34 cellular contexts compared by ENCODE assay signal in genomic region chr2:100869146-100869545, GRCh38. TPM values are rescaled to one million over a fixed set of nuclear protein-coding genes. Genes with fewer than 3 reads are reported as not detected.
"Had no signal": no experiment of that assay in that cellular context is flagged by ENCODE, and none has a peak within 500 bp of the region (broad histone marks: within the 10 kb centered on the region; RNA-seq: fewer than 3 reads in every experiment).

No MANE protein-coding gene starts in this region.

- H3K4me3 Mint-ChIP-seq: activated B cell treated with CpG ODN at 0.5 μM for 24 hours; activated CD4-positive, alpha-beta memory T cell treated with anti-CD3 and anti-CD28 coated beads for 36 hours; activated CD4-positive, alpha-beta T cell treated with anti-CD3 and anti-CD28 coated beads for 36 hours; activated CD4-positive, alpha-beta T cell treated with anti-CD3 and anti-CD28 coated beads, Interleukin-2, amount 10 ng/mL, durations not matched to agents 24 days and 14 days; activated CD8-positive, alpha-beta T cell treated with anti-CD3 and anti-CD28 coated beads, Interleukin-2, amount 10 ng/mL, durations not matched to agents 7 days and 5 days; activated naive CD4-positive, alpha-beta T cell treated with anti-CD3 and anti-CD28 coated beads, Interleukin-2, amount 10 ng/mL, durations not matched to agents 7 days and 5 days; activated naive CD8-positive, alpha-beta T cell treated with anti-CD3 and anti-CD28 coated beads, Interleukin-2, amount 10 ng/mL, durations not matched to agents 7 days and 5 days; activated T-cell treated with anti-CD3 and anti-CD28 coated beads, Interleukin-2, amount 50 U/mL, for 24 hours; activated T-cell treated with anti-CD3 and anti-CD28 coated beads, Interleukin-2, amount 50 U/mL, for 72 hours; brain; T-helper 17 cell; T-helper 2 cell treated with Interferon-gamma antibody and Interleukin-4, amounts not matched to agents 5 μg/mL and 100 μg/mL, for 36 hours had no signal

- ATAC-seq: activated CD4-positive, alpha-beta T cell treated with anti-CD3 and anti-CD28 coated beads for 36 hours; activated CD4-positive, CD25-positive, alpha-beta regulatory T cell treated with anti-CD3 and anti-CD28 coated beads, Interleukin-2, amount 50 U/mL, for 24 hours; activated CD8-positive, alpha-beta T cell treated with anti-CD3 and anti-CD28 coated beads, Interleukin-2, amount 10 ng/mL, durations not matched to agents 7 days and 5 days; activated naive CD4-positive, alpha-beta T cell treated with anti-CD3 and anti-CD28 coated beads, Interleukin-2, amount 50 U/mL, for 72 hours; activated T-cell treated with anti-CD3 and anti-CD28 coated beads, Interleukin-2, amount 50 U/mL, for 72 hours; gastroesophageal sphincter; T-helper 17 cell had no signal

- H3K27me3 Mint-ChIP-seq: activated CD4-positive, alpha-beta T cell treated with anti-CD3 and anti-CD28 coated beads for 36 hours; activated CD4-positive, alpha-beta T cell treated with anti-CD3 and anti-CD28 coated beads, Interleukin-2, amount 10 ng/mL, durations not matched to agents 24 days and 14 days; activated naive CD8-positive, alpha-beta T cell treated with anti-CD3 and anti-CD28 coated beads, Interleukin-2, amount 10 ng/mL, durations not matched to agents 7 days and 5 days; activated T-cell treated with anti-CD3 and anti-CD28 coated beads, Interleukin-2, amount 50 U/mL, for 24 hours; brain; T-helper 17 cell had no signal

- H3K27me3 ChIP-seq: ascending aorta, breast epithelium, cardiac muscle cell, colonic mucosa, esophagus squamous epithelium, gastroesophageal sphincter, heart right ventricle had no signal

- H3K27ac ChIP-seq: ascending aorta, breast epithelium, cardiac muscle cell, colonic mucosa, epithelial cell of prostate, esophagus squamous epithelium, gastroesophageal sphincter, heart right ventricle, WERI-Rb-1 had no signal

- H3K36me3 Mint-ChIP-seq: activated naive CD4-positive, alpha-beta T cell treated with anti-CD3 and anti-CD28 coated beads, Interleukin-2, amount 10 ng/mL, durations not matched to agents 7 days and 5 days had no signal

- H3K4me1 ChIP-seq: ascending aorta, breast epithelium, colonic mucosa, gastroesophageal sphincter had no signal

- H3K9me3 ChIP-seq: colonic mucosa had no signal

- DNase-seq: activated B cell treated with CpG ODN at 0.5 μM for 24 hours; activated CD4-positive, alpha-beta memory T cell treated with anti-CD3 and anti-CD28 coated beads for 36 hours; activated CD4-positive, alpha-beta T cell treated with anti-CD3 and anti-CD28 coated beads for 36 hours; activated CD4-positive, alpha-beta T cell treated with anti-CD3 and anti-CD28 coated beads, Interleukin-2, amount 10 ng/mL, durations not matched to agents 24 days and 14 days; activated CD8-positive, alpha-beta memory T cell treated with anti-CD3 and anti-CD28 coated beads, Interleukin-2, amount 50 U/mL, for 48 hours; activated CD8-positive, alpha-beta T cell treated with anti-CD3 and anti-CD28 coated beads, Interleukin-2, amount 10 ng/mL, durations not matched to agents 7 days and 5 days; activated gamma-delta T cell; activated naive CD4-positive, alpha-beta T cell; activated naive CD4-positive, alpha-beta T cell treated with anti-CD3 and anti-CD28 coated beads, Interleukin-2, amount 10 ng/mL, durations not matched to agents 7 days and 5 days; activated naive CD8-positive, alpha-beta T cell treated with anti-CD3 and anti-CD28 coated beads, Interleukin-2, amount 10 ng/mL, durations not matched to agents 7 days and 5 days; activated T-cell treated with anti-CD3 and anti-CD28 coated beads for 4 hours; activated T-cell treated with anti-CD3 and anti-CD28 coated beads, Interleukin-2, amount 50 U/mL, for 24 hours; activated T-cell treated with anti-CD3 and anti-CD28 coated beads, Interleukin-2, amount 50 U/mL, for 72 hours; central memory CD4-positive, alpha-beta T cell; cerebellar nuclear complex; colonic mucosa; effector CD8-positive, alpha-beta T cell; esophagus squamous epithelium; foreskin melanocyte; heart right ventricle; T-helper 17 cell; T1000; WERI-Rb-1 had no signal

- H3K4me1 Mint-ChIP-seq: activated B cell treated with CpG ODN at 0.5 μM for 24 hours; activated CD4-positive, alpha-beta T cell treated with anti-CD3 and anti-CD28 coated beads, Interleukin-2, amount 10 ng/mL, durations not matched to agents 24 days and 14 days; activated naive CD4-positive, alpha-beta T cell treated with anti-CD3 and anti-CD28 coated beads, Interleukin-2, amount 10 ng/mL, durations not matched to agents 7 days and 5 days; activated naive CD8-positive, alpha-beta T cell treated with anti-CD3 and anti-CD28 coated beads, Interleukin-2, amount 10 ng/mL, durations not matched to agents 7 days and 5 days; brain; T-helper 17 cell had no signal

- H3K27ac Mint-ChIP-seq: activated B cell treated with CpG ODN at 0.5 μM for 24 hours; activated CD4-positive, alpha-beta memory T cell treated with anti-CD3 and anti-CD28 coated beads for 36 hours; activated CD4-positive, alpha-beta T cell treated with anti-CD3 and anti-CD28 coated beads for 36 hours; activated CD4-positive, alpha-beta T cell treated with anti-CD3 and anti-CD28 coated beads, Interleukin-2, amount 10 ng/mL, durations not matched to agents 24 days and 14 days; activated CD8-positive, alpha-beta T cell treated with anti-CD3 and anti-CD28 coated beads, Interleukin-2, amount 10 ng/mL, durations not matched to agents 7 days and 5 days; activated naive CD4-positive, alpha-beta T cell treated with anti-CD3 and anti-CD28 coated beads, Interleukin-2, amount 10 ng/mL, durations not matched to agents 7 days and 5 days; activated naive CD4-positive, alpha-beta T cell treated with anti-CD3 and anti-CD28 coated beads, Interleukin-2, amount 50 U/mL, for 72 hours; activated naive CD8-positive, alpha-beta T cell treated with anti-CD3 and anti-CD28 coated beads, Interleukin-2, amount 10 ng/mL, durations not matched to agents 7 days and 5 days; activated T-cell treated with anti-CD3 and anti-CD28 coated beads, Interleukin-2, amount 50 U/mL, for 24 hours; activated T-cell treated with anti-CD3 and anti-CD28 coated beads, Interleukin-2, amount 50 U/mL, for 72 hours; brain; T-helper 17 cell; T-helper 2 cell treated with Interferon-gamma antibody and Interleukin-4, amounts not matched to agents 5 μg/mL and 100 μg/mL, for 36 hours had no signal

- H3K4me3 ChIP-seq: ascending aorta, breast epithelium, cardiac muscle cell, colonic mucosa, esophagus squamous epithelium, gastroesophageal sphincter, heart right ventricle had no signal

- FAIRE-seq: endometrium, endothelial cell of umbilical vein had no signal

- H3K36me3 ChIP-seq: ascending aorta, breast epithelium, cardiac muscle cell, colonic mucosa, esophagus squamous epithelium, gastroesophageal sphincter, WERI-Rb-1 had no signal

RNA-seq across cellular contexts. Expression of gene NPAS2, which starts 49.2 kb away (rescaled TPM):
- total RNA-seq: activated B cell treated with CpG ODN at 0.5 μM for 24 hours had no signal
